In genomic region chr16:79317521-79317920, GRCh38 we compare ENCODE assay signal across 23 cellular contexts.
"Had no signal": no experiment of that assay in that cellular context is flagged by ENCODE, and none has a peak within 500 bp of the region (broad histone marks: within the 10 kb centered on the region; RNA-seq: fewer than 3 reads in every experiment).

No MANE protein-coding gene starts in this region.

- H3K9me3 Mint-ChIP-seq: activated CD4-positive, alpha-beta T cell treated with anti-CD3 and anti-CD28 coated beads, Interleukin-2, amount 10 ng/mL, durations not matched to agents 7 days and 5 days; effector memory CD8-positive, alpha-beta T cell had no signal

- H3K27me3 ChIP-seq: ascending aorta, left lung, tibial nerve, vagina had no signal

- H3K4me1 ChIP-seq: ascending aorta, left lung, tibial nerve had no signal

- H3K36me3 Mint-ChIP-seq: activated CD8-positive, alpha-beta memory T cell treated with anti-CD3 and anti-CD28 coated beads, Interleukin-2, amount 10 ng/mL, durations not matched to agents 7 days and 5 days; stimulated activated memory B cell treated with anti-CD40 and anti-IgM and Interleukin-4, amounts not matched to agents 10 μg/mL and 1 μg/mL and 100 μg/mL, for 72 hours had no signal

- H3K4me3 ChIP-seq: ascending aorta, left lung, tibial nerve, vagina had no signal

- H3K9me3 ChIP-seq: ascending aorta, left lung, tibial nerve, vagina had no signal

- H3K4me3 Mint-ChIP-seq: activated CD4-positive, alpha-beta T cell treated with anti-CD3 and anti-CD28 coated beads, Interleukin-2, amount 10 ng/mL, durations not matched to agents 7 days and 5 days; activated CD8-positive, alpha-beta memory T cell treated with anti-CD3 and anti-CD28 coated beads, Interleukin-2, amount 10 ng/mL, durations not matched to agents 7 days and 5 days; effector memory CD8-positive, alpha-beta T cell; stimulated activated memory B cell treated with anti-CD40 and anti-IgM and Interleukin-4, amounts not matched to agents 10 μg/mL and 1 μg/mL and 100 μg/mL, for 72 hours had no signal

- DNase-seq: activated CD4-positive, alpha-beta T cell treated with anti-CD3 and anti-CD28 coated beads, Interleukin-2, amount 10 ng/mL, durations not matched to agents 7 days and 5 days; activated CD8-positive, alpha-beta memory T cell treated with anti-CD3 and anti-CD28 coated beads, Interleukin-2, amount 10 ng/mL, durations not matched to agents 7 days and 5 days; activated naive CD4-positive, alpha-beta T cell; activated T-cell treated with anti-CD3 and anti-CD28 coated beads, Interleukin-2, amount 50 U/mL, for 48 hours; dermis blood vessel endothelial cell; effector memory CD8-positive, alpha-beta T cell; head of caudate nucleus; islet precursor cell; left lung; mammary epithelial cell; stimulated activated CD4-positive, alpha-beta T cell treated with anti-CD3 and anti-CD28 coated beads, Interleukin-12 subunit alpha, Interleukin-12 subunit beta, amount 100 ng/mL, for 4 hours; stimulated activated CD4-positive, alpha-beta T cell treated with anti-CD3 and anti-CD28 coated beads, Interleukin-2, amount 100 ng/mL, for 24 hours; substantia nigra; T-helper 1 cell; WERI-Rb-1 had no signal

- H3K27ac ChIP-seq: ascending aorta, epithelial cell of prostate, left lung, tibial nerve, vagina, WERI-Rb-1 had no signal

- FAIRE-seq: bronchial epithelial cell, frontal cortex had no signal

- ATAC-seq: activated CD8-positive, alpha-beta memory T cell treated with anti-CD3 and anti-CD28 coated beads, Interleukin-2, amount 10 ng/mL, durations not matched to agents 7 days and 5 days; effector memory CD8-positive, alpha-beta T cell; left lung; SK-N-SH treated with all-trans-retinoic acid at 6 μM for 48 hours; stimulated activated memory B cell treated with anti-CD40 and anti-IgM and Interleukin-4, amounts not matched to agents 10 μg/mL and 1 μg/mL and 100 μg/mL, for 72 hours had no signal

- H3K36me3 ChIP-seq: ascending aorta, left lung, tibial nerve, vagina, WERI-Rb-1 had no signal

- H3K27ac Mint-ChIP-seq: activated CD4-positive, alpha-beta T cell treated with anti-CD3 and anti-CD28 coated beads, Interleukin-2, amount 10 ng/mL, durations not matched to agents 7 days and 5 days; activated CD8-positive, alpha-beta memory T cell treated with anti-CD3 and anti-CD28 coated beads, Interleukin-2, amount 10 ng/mL, durations not matched to agents 7 days and 5 days; stimulated activated memory B cell treated with anti-CD40 and anti-IgM and Interleukin-4, amounts not matched to agents 10 μg/mL and 1 μg/mL and 100 μg/mL, for 72 hours had no signal
